Comparison of ENCODE assay signal across 22 cellular contexts in the genomic region with DNA sequence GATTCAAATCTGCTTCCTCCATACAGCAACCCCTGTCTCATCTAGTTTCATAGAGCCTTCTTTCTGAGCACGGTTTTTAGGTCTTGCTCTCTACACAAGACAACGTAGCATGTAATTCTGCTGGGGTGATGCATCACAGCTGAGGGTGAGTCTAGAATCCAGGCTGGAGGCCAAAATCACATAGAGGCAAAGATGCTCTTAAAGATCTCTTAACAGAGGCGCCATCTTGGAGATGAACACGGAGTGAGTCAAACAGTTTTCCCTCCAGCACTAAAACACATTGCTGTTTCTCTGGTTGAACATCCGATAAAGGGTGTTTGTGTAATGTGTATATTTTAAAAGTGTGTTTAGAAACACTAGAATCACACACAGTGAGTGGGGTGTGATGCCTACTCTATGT.
"Had no signal": no experiment of that assay in that cellular context is flagged by ENCODE, and none has a peak within 500 bp of the region (broad histone marks: within the 10 kb centered on the region; RNA-seq: fewer than 3 reads in every experiment).

No MANE protein-coding gene starts in this region.

- H3K27me3 ChIP-seq: ascending aorta, body of pancreas had no signal

- H3K9me3 ChIP-seq: ascending aorta, body of pancreas had no signal

- H3K27ac ChIP-seq: ascending aorta, body of pancreas had no signal

- DNase-seq: activated CD4-positive, alpha-beta memory T cell treated with anti-CD3 and anti-CD28 coated beads for 36 hours; activated CD4-positive, alpha-beta T cell treated with anti-CD3 and anti-CD28 coated beads for 1 hour; activated CD4-positive, alpha-beta T cell treated with anti-CD3 and anti-CD28 coated beads, Interleukin-2, amount 10 ng/mL, durations not matched to agents 7 days and 5 days; activated CD8-positive, alpha-beta memory T cell treated with anti-CD3 and anti-CD28 coated beads for 24 hours; activated effector memory CD4-positive, alpha-beta T cell treated with anti-CD3 and anti-CD28 coated beads, Interleukin-2, amount 50 U/mL, for 16 hours; activated naive CD4-positive, alpha-beta T cell treated with Interleukin-2 at 50 U/mL for 16 hours; activated naive CD8-positive, alpha-beta T cell treated with anti-CD3 and anti-CD28 coated beads, Interleukin-2, amount 50 U/mL, for 24 hours; activated T-cell treated with anti-CD3 and anti-CD28 coated beads, Interleukin-2, amount 50 U/mL, for 4 hours; amniotic stem cell; body of pancreas; NCI-H1092; NCI-H1417; NCI-H2029; NCI-H345; NCI-H510A; NCI-H526 treated with DMSO at 0.1 percent for 48 hours; NCI-H82; SIG-M5 had no signal

- H3K4me3 ChIP-seq: ascending aorta, body of pancreas had no signal

- H3K36me3 ChIP-seq: ascending aorta had no signal

- H3K4me1 ChIP-seq: ascending aorta, body of pancreas had no signal

- ATAC-seq: activated naive CD4-positive, alpha-beta T cell treated with anti-CD3 and anti-CD28 coated beads, Interleukin-2, amount 50 U/mL, for 72 hours; activated naive CD8-positive, alpha-beta T cell treated with anti-CD3 and anti-CD28 coated beads, Interleukin-2, amount 50 U/mL, for 24 hours; activated T-cell treated with anti-CD3 and anti-CD28 coated beads, Interleukin-2, amount 50 U/mL, for 4 hours; body of pancreas; Panc1; WTC11 had no signal
